ENCODE assay signal across 12 cellular contexts in the genomic region with DNA sequence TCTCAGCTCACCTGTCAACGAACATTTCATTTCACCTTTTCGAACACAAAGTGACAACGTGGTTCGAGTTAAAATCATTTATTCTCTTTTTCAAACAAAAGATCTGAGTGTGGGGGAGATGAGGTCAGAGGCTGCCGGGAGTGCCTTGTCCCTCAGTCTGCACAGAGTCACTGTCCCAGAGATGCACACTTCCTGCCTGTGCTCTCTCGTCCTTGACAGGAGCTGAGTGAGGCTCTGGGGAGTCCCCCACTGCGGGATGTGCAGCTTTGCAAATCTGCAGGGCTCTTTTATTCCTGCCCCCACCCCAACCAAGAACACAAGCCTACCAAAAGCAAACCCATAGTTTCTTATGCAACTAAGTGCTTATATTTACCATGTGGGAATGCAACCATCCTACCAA.
DNase-seq lines count a peak whose midpoint lies in the region; ATAC-seq, FAIRE-seq and TF ChIP-seq lines count a peak whose summit lies in the region.
"Had no signal": no experiment of that assay in that cellular context is flagged by ENCODE, and none has a peak within 500 bp of the region (broad histone marks: within the 10 kb centered on the region; RNA-seq: fewer than 3 reads in every experiment).

No MANE protein-coding gene starts in this region.

- H3K36me3 ChIP-seq in GM23338 (ENCODE audit: insufficient read depth) = no peaks in the 10 kb centered on the region; the same call in 1 of the 2 replicates
- H3K36me3 ChIP-seq: SJSA1 had no signal

- H3K4me3 Mint-ChIP-seq in chondrocyte (ENCODE audit: unreplicated experiment) (no peak overlapping the region), GM23338 (no peak overlapping the region)
- H3K4me3 Mint-ChIP-seq: naive thymus-derived CD4-positive, alpha-beta T cell had no signal

- H3K4me1 Mint-ChIP-seq in chondrocyte (ENCODE audit: low read depth) = no peaks in the 10 kb centered on the region
- peaks cover 5% of the 10 kb centered on the region for H3K4me1 Mint-ChIP-seq in GM23338
- H3K4me1 Mint-ChIP-seq: naive thymus-derived CD4-positive, alpha-beta T cell had no signal

- FAIRE-seq in GM12892 (lab: Jason Lieb, UNC) = peak; percentile 5

- no peak overlapping the region for H3K4me3 ChIP-seq in GM23338
- H3K4me3 ChIP-seq: SJSA1 had no signal

- no peak overlapping the region for H3K27ac ChIP-seq in GM23338 (ENCODE audit: low read depth)
- H3K27ac ChIP-seq: SJSA1 had no signal

- DNase-seq in GM12892 (ENCODE audit: insufficient read length) (peak; percentile 44), NCI-H1048 (lab: John Stamatoyannopoulos, UW) (no peak), chondrocyte (ENCODE audit: low spot score) (no peak), NCI-H345 (lab: John Stamatoyannopoulos, UW) (no peak), GM23338 (ENCODE audit: low spot score) (no peak)
- DNase-seq: IMR-90; naive thymus-derived CD4-positive, alpha-beta T cell; NCI-H2171 had no signal

- TF ChIP-seq POLR2A in GM12892 (IDR thresholded peaks at IDR 0.05; ENCODE audit: low read depth, low read length) = no peak

- H3K9me3 Mint-ChIP-seq in chondrocyte (ENCODE audit: low read depth) (peaks cover 14% of the 10 kb centered on the region), GM23338 (peaks cover 60% of the 10 kb centered on the region)

- no peaks in the 10 kb centered on the region for H3K27me3 ChIP-seq in GM23338 (ENCODE audit: insufficient read depth)
- H3K27me3 ChIP-seq: SJSA1 had no signal

- no peaks in the 10 kb centered on the region for H4K20me1 ChIP-seq in GM23338 (replicated peaks; ENCODE audit: insufficient read depth)

- no peaks in the 10 kb centered on the region for H3K9me2 ChIP-seq in GM23338 (ENCODE audit: insufficient read depth)

- H3K4me1 ChIP-seq in GM23338 (ENCODE audit: insufficient read depth) = no peaks in the 10 kb centered on the region
- H3K4me1 ChIP-seq: SJSA1 had no signal

- H3K27me3 Mint-ChIP-seq in chondrocyte (ENCODE audit: low read depth) = peaks cover 5% of the 10 kb centered on the region
- no peaks in the 10 kb centered on the region for H3K27me3 Mint-ChIP-seq in GM23338 (ENCODE audit: insufficient read depth, low read depth, poor library complexity)

- H3K27ac Mint-ChIP-seq in chondrocyte (ENCODE audit: unreplicated experiment) = no peak overlapping the region
- H3K27ac Mint-ChIP-seq in GM23338 = no peak overlapping the region
- H3K27ac Mint-ChIP-seq: naive thymus-derived CD4-positive, alpha-beta T cell had no signal

- H3K36me3 Mint-ChIP-seq in chondrocyte (ENCODE audit: low read depth) = no peaks in the 10 kb centered on the region
- H3K36me3 Mint-ChIP-seq in GM23338 (ENCODE audit: low read depth) = peaks cover 25% of the 10 kb centered on the region

- no peaks in the 10 kb centered on the region for H3K79me2 ChIP-seq in GM23338 (replicated peaks; ENCODE audit: insufficient read depth)

- H3F3A ChIP-seq in GM23338 (replicated peaks; ENCODE audit: low read depth) = no peaks in the 10 kb centered on the region

- H3K4me2 ChIP-seq in GM23338 = no peak overlapping the region

- ATAC-seq in GM19452 (IDR thresholded peaks at IDR 0.05; ENCODE audit: unreplicated experiment) (peak; percentile 100), HG02884 (IDR thresholded peaks at IDR 0.05; ENCODE audit: unreplicated experiment) (peak; percentile 100), HG03571 (IDR thresholded peaks at IDR 0.05; ENCODE audit: unreplicated experiment) (peak; percentile 100), GM23338 (no peak)
- ATAC-seq: naive thymus-derived CD4-positive, alpha-beta T cell had no signal

- TF ChIP-seq CTCF in chondrocyte (IDR thresholded peaks at IDR 0.05) (no peak), GM23338 (conservative IDR thresholded peaks at IDR 0.05; ENCODE audit: low read depth in 2 of 2) (no peak)

- no peak overlapping the region for H2AFZ ChIP-seq in GM23338

TF ChIP-seq in GM23338, 12 proteins besides CTCF, POLR2A, EP300 and RAD21:
- TF ChIP-seq STAT1 (IDR thresholded peaks at IDR 0.05; ENCODE audit: unreplicated experiment) (no peak), CREB1 (CRISPR knock-in tag; IDR thresholded peaks at IDR 0.05; ENCODE audit: low read depth) (no peak), ZNF331 (CRISPR knock-in tag; IDR thresholded peaks at IDR 0.05; ENCODE audit: low read depth) (no peak), EZH2 (IDR thresholded peaks at IDR 0.05; ENCODE audit: low read depth, unreplicated experiment) (no peak), EZH2phosphoT487 (IDR thresholded peaks at IDR 0.05; ENCODE audit: unreplicated experiment) (no peak)
- TF ChIP-seq, protein P1, sequence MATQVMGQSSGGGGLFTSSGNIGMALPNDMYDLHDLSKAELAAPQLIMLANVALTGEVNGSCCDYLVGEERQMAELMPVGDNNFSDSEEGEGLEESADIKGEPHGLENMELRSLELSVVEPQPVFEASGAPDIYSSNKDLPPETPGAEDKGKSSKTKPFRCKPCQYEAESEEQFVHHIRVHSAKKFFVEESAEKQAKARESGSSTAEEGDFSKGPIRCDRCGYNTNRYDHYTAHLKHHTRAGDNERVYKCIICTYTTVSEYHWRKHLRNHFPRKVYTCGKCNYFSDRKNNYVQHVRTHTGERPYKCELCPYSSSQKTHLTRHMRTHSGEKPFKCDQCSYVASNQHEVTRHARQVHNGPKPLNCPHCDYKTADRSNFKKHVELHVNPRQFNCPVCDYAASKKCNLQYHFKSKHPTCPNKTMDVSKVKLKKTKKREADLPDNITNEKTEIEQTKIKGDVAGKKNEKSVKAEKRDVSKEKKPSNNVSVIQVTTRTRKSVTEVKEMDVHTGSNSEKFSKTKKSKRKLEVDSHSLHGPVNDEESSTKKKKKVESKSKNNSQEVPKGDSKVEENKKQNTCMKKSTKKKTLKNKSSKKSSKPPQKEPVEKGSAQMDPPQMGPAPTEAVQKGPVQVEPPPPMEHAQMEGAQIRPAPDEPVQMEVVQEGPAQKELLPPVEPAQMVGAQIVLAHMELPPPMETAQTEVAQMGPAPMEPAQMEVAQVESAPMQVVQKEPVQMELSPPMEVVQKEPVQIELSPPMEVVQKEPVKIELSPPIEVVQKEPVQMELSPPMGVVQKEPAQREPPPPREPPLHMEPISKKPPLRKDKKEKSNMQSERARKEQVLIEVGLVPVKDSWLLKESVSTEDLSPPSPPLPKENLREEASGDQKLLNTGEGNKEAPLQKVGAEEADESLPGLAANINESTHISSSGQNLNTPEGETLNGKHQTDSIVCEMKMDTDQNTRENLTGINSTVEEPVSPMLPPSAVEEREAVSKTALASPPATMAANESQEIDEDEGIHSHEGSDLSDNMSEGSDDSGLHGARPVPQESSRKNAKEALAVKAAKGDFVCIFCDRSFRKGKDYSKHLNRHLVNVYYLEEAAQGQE (IDR thresholded peaks at IDR 0.05; ENCODE audit: unreplicated experiment) = no peak
